In genomic region chr2:128090909-128091690, GRCh38 we compare ENCODE assay signal across 8 cellular contexts. TPM values are rescaled to one million over a fixed set of nuclear protein-coding genes. Genes with fewer than 3 reads are reported as not detected.
DNase-seq lines count a peak whose midpoint lies in the region; ATAC-seq and TF ChIP-seq lines count a peak whose summit lies in the region.

TSS of gene UGGT1 (plus strand) at chr2:128091200. CDS start at chr2:128091358, 158 bp downstream.

- no peaks in the 10 kb centered on the region for H3K27me3 Mint-ChIP-seq in activated CD8-positive, alpha-beta memory T cell treated with anti-CD3 and anti-CD28 coated beads, Interleukin-2, amount 10 ng/mL, durations not matched to agents 7 days and 5 days
- no peaks in the 10 kb centered on the region for H3K27me3 Mint-ChIP-seq in endodermal cell (ENCODE audit: insufficient read depth)

- peak within 1 kb of the TSS; percentile 81 for H3K4me2 ChIP-seq in mesendoderm (ENCODE audit: low read length)

- H3K79me2 ChIP-seq in mesendoderm (ENCODE audit: control insufficient read depth, insufficient read depth, low read length), result peaks cover 35% of the 10 kb centered on the region

- no peak within 1 kb of the TSS for H2BK15ac ChIP-seq in mesendoderm (replicated peaks; ENCODE audit: low read depth)

- 0% methylated on average over 17 to 59 of the region's 59 CpGs for WGBS in endodermal cell (ENCODE audit: insufficient coverage in 1 of 2, insufficient read length in 1 of 2), 2 experiments
- no CpG with 5 or more reads among the region's 59 CpGs for WGBS in mesendoderm (ENCODE audit: extremely low coverage, insufficient coverage, low lambda C conversion rate)

- H3K4ac ChIP-seq in mesendoderm (ENCODE audit: low read depth, low read length), result peak within 1 kb of the TSS; percentile 39

- H3K27ac Mint-ChIP-seq in activated CD8-positive, alpha-beta memory T cell treated with anti-CD3 and anti-CD28 coated beads, Interleukin-2, amount 10 ng/mL, durations not matched to agents 7 days and 5 days, result peak within 1 kb of the TSS; percentile 94
- peak within 1 kb of the TSS; percentile 90 for H3K27ac Mint-ChIP-seq in endodermal cell

- peaks cover 43% of the 10 kb centered on the region for H3K4me1 Mint-ChIP-seq in activated CD8-positive, alpha-beta memory T cell treated with anti-CD3 and anti-CD28 coated beads, Interleukin-2, amount 10 ng/mL, durations not matched to agents 7 days and 5 days
- peaks cover 9% of the 10 kb centered on the region for H3K4me1 Mint-ChIP-seq in endodermal cell

- TF ChIP-seq CTCF in endodermal cell (conservative IDR thresholded peaks at IDR 0.05), result no peak

- peak within 1 kb of the TSS; percentile 98 for H3K9ac ChIP-seq in NT2/D1 (ENCODE audit: insufficient read length, low read depth)
- peak within 1 kb of the TSS; percentile 92 for H3K9ac ChIP-seq in endodermal cell (ENCODE audit: extremely low read depth, low read length, poor library complexity, severe bottlenecking)
- peak within 1 kb of the TSS; percentile 90 for H3K9ac ChIP-seq in mesendoderm (ENCODE audit: low read length)

- H3K4me1 ChIP-seq in NT2/D1 (ENCODE audit: insufficient read depth, insufficient read length) (no peaks in the 10 kb centered on the region), endodermal cell (ENCODE audit: control insufficient read depth, insufficient read depth, low read length) (peaks cover 3% of the 10 kb centered on the region), mesendoderm (ENCODE audit: control insufficient read depth, low read depth, low read length) (no peaks in the 10 kb centered on the region)

- no peak within 1 kb of the TSS for H2BK120ac ChIP-seq in mesendoderm (ENCODE audit: low read depth, low read length)

- H3K27ac ChIP-seq in endodermal cell (ENCODE audit: low read depth, low read length), result peak within 1 kb of the TSS; percentile 92
- H3K27ac ChIP-seq in mesendoderm (ENCODE audit: low read depth, low read length), result peak within 1 kb of the TSS; percentile 2

- peak within 1 kb of the TSS; percentile 70 for H2BK5ac ChIP-seq in mesendoderm (ENCODE audit: low read length)

- no peaks in the 10 kb centered on the region for H3K9me3 Mint-ChIP-seq in activated CD8-positive, alpha-beta memory T cell treated with anti-CD3 and anti-CD28 coated beads, Interleukin-2, amount 10 ng/mL, durations not matched to agents 7 days and 5 days (ENCODE audit: low read depth)
- H3K9me3 Mint-ChIP-seq in endodermal cell, result no peaks in the 10 kb centered on the region

- peaks cover 9% of the 10 kb centered on the region for H3K79me1 ChIP-seq in mesendoderm (ENCODE audit: low read length)

- H3K4me3 ChIP-seq in NT2/D1 (ENCODE audit: insufficient read length, low read depth) (peak within 1 kb of the TSS; percentile 100), endodermal cell (ENCODE audit: low read length) (peak within 1 kb of the TSS; percentile 99), mesendoderm (ENCODE audit: low read length) (peak within 1 kb of the TSS; percentile 96)

- H2AK5ac ChIP-seq in mesendoderm (ENCODE audit: low read length), result no peak within 1 kb of the TSS

- H3K36me3 ChIP-seq in NT2/D1 (ENCODE audit: insufficient read depth, insufficient read length, low read length), result peaks cover 15% of the 10 kb centered on the region
- peaks cover 6% of the 10 kb centered on the region for H3K36me3 ChIP-seq in endodermal cell (ENCODE audit: control insufficient read depth, insufficient read depth, low read length)
- H3K36me3 ChIP-seq in mesendoderm (ENCODE audit: control insufficient read depth, insufficient read depth, low read length), result no peaks in the 10 kb centered on the region

- H3K23ac ChIP-seq in mesendoderm (ENCODE audit: low read length), result peak within 1 kb of the TSS; percentile 80

- no peak within 1 kb of the TSS for H4K8ac ChIP-seq in mesendoderm (ENCODE audit: low read depth, low read length)

- H3K4me3 Mint-ChIP-seq in activated CD8-positive, alpha-beta memory T cell treated with anti-CD3 and anti-CD28 coated beads, Interleukin-2, amount 10 ng/mL, durations not matched to agents 7 days and 5 days, result peak within 1 kb of the TSS; percentile 85
- H3K4me3 Mint-ChIP-seq in endodermal cell, result peak within 1 kb of the TSS; percentile 88

- CTCF ChIA-PET in activated CD8-positive, alpha-beta memory T cell treated with anti-CD3 and anti-CD28 coated beads, Interleukin-2, amount 10 ng/mL, durations not matched to agents 7 days and 5 days (lab: Charles Lee), result interaction anchor here (0.8 to 1.7 kb wide), 8 partner anchors 8 to 237 kb away, joined by 3 to 4 read pairs (median 4); partner anchors contain the start of gene SAP130

- peak within 1 kb of the TSS; percentile 98 for H3K56ac ChIP-seq in mesendoderm (ENCODE audit: low read length)

- H3K9me3 ChIP-seq in NT2/D1 (ENCODE audit: insufficient read depth, low read length) (no peaks in the 10 kb centered on the region), endodermal cell (ENCODE audit: control insufficient read depth, low read length) (no peaks in the 10 kb centered on the region)

- peak; percentile 94 for ATAC-seq in GM21381 (IDR thresholded peaks at IDR 0.05; ENCODE audit: unreplicated experiment)
- ATAC-seq in activated CD8-positive, alpha-beta memory T cell treated with anti-CD3 and anti-CD28 coated beads, Interleukin-2, amount 10 ng/mL, durations not matched to agents 7 days and 5 days, result peak; percentile 95

- peak; percentile 96 for DNase-seq in COR-L47 (lab: John Stamatoyannopoulos, UW)
- DNase-seq in HUDEP-2 (lab: John Stamatoyannopoulos, UW; ENCODE audit: unreplicated experiment in 76 of 76), result peak; percentile 24 to 96 (median 92)
- peak; percentile 97 for DNase-seq in NT2/D1 (ENCODE audit: low read depth, low spot score)
- DNase-seq in activated CD8-positive, alpha-beta memory T cell treated with anti-CD3 and anti-CD28 coated beads, Interleukin-2, amount 10 ng/mL, durations not matched to agents 7 days and 5 days, result peak; percentile 97
- peak; percentile 98 for DNase-seq in endodermal cell
- peak; percentile 99 for DNase-seq in mesendoderm
- DNase-seq in stimulated activated CD8-positive, alpha-beta memory T cell treated with anti-CD3 and anti-CD28 coated beads, Interleukin-15, amount 100 ng/mL, for 1 hour (ENCODE audit: low read depth), result peak; percentile 86

- H3K27me3 ChIP-seq in NT2/D1 (ENCODE audit: insufficient read depth, insufficient read length) (no peaks in the 10 kb centered on the region), endodermal cell (ENCODE audit: control insufficient read depth, insufficient read depth, low read length, poor library complexity, severe bottlenecking) (no peaks in the 10 kb centered on the region), mesendoderm (ENCODE audit: insufficient read depth, low read length, poor library complexity) (no peaks in the 10 kb centered on the region)

- H3K36me3 Mint-ChIP-seq in activated CD8-positive, alpha-beta memory T cell treated with anti-CD3 and anti-CD28 coated beads, Interleukin-2, amount 10 ng/mL, durations not matched to agents 7 days and 5 days, result peaks cover 4% of the 10 kb centered on the region
- H3K36me3 Mint-ChIP-seq in endodermal cell (ENCODE audit: low read depth), result no peaks in the 10 kb centered on the region

- no peak within 1 kb of the TSS for H3K18ac ChIP-seq in mesendoderm (ENCODE audit: low read length)

- H4K5ac ChIP-seq in mesendoderm (ENCODE audit: low read length), result no peak within 1 kb of the TSS

RNA-seq across cellular contexts. Expression of gene UGGT1, which starts in this region (rescaled TPM):
- total RNA-seq in activated CD8-positive, alpha-beta memory T cell treated with anti-CD3 and anti-CD28 coated beads, Interleukin-2, amount 10 ng/mL, durations not matched to agents 7 days and 5 days, result 10 to 100 TPM; 56.3 to 63.4 TPM
- total RNA-seq in endodermal cell, result 10 to 100 TPM; 66.9 to 78.6 TPM
- 31.7 TPM for polyA plus RNA-seq in endodermal cell (2013, experiment 1 of 2)
- 33.5 TPM for polyA plus RNA-seq in endodermal cell (2013, experiment 2 of 2)
- polyA plus RNA-seq in mesendoderm (2013, experiment 1 of 2), result 30.0 TPM
- 29.5 TPM for polyA plus RNA-seq in mesendoderm (2013, experiment 2 of 2)

Comparison
In these comparisons a context has a peak if more than half of its experiments do, and no peak if none do; other contexts are left out.
1. Peak in every context shown above with its lines: DNase-seq, ATAC-seq, H3K4me3 ChIP-seq and H3K27ac ChIP-seq.